Comparison of ENCODE assay signal across 22 cellular contexts in genomic region chr7:158025651-158026600, GRCh38.
DNase-seq lines count a peak whose midpoint lies in the region; ATAC-seq and TF ChIP-seq lines count a peak whose summit lies in the region.
"Had no signal": no experiment of that assay in that cellular context is flagged by ENCODE, and none has a peak within 500 bp of the region (broad histone marks: within the 10 kb centered on the region; RNA-seq: fewer than 3 reads in every experiment).

No MANE protein-coding gene starts in this region.

- ATAC-seq in activated naive CD8-positive, alpha-beta T cell treated with anti-CD3 and anti-CD28 coated beads, Interleukin-2, amount 10 ng/mL, durations not matched to agents 7 days and 5 days (ENCODE audit: low read depth): no peak
- ATAC-seq: A549 had no signal

- H3K27me3 ChIP-seq in tibial artery: no peaks in the 10 kb centered on the region

- no peak overlapping the region for H3K27ac ChIP-seq in coronary artery
- H3K27ac ChIP-seq in tibial artery: no peak overlapping the region
- H3K27ac ChIP-seq: A549, GM23248, PC-9, RWPE1, SJCRH30 had no signal

- H3K4me1 ChIP-seq in tibial artery: no peaks in the 10 kb centered on the region
- H3K4me1 ChIP-seq: A549, Caco-2, SJCRH30 had no signal

- H3K4me3 ChIP-seq in coronary artery (no peak overlapping the region), tibial artery (no peak overlapping the region)
- H3K4me3 ChIP-seq: A549, GM23248, PC-9, SJCRH30 had no signal

- H3K36me3 Mint-ChIP-seq in activated naive CD8-positive, alpha-beta T cell treated with anti-CD3 and anti-CD28 coated beads, Interleukin-2, amount 10 ng/mL, durations not matched to agents 7 days and 5 days: no peaks in the 10 kb centered on the region
- no peaks in the 10 kb centered on the region for H3K36me3 Mint-ChIP-seq in activated naive CD8-positive, alpha-beta T cell treated with anti-CD3 and anti-CD28 coated beads for 36 hours
- no peaks in the 10 kb centered on the region for H3K36me3 Mint-ChIP-seq in neural crest cell (ENCODE audit: low read depth)

- POLR2A ChIA-PET in activated naive CD8-positive, alpha-beta T cell treated with anti-CD3 and anti-CD28 coated beads, Interleukin-2, amount 10 ng/mL, durations not matched to agents 7 days and 5 days (lab: Charles Lee): no interaction called here

- no peak overlapping the region for H3K4me3 Mint-ChIP-seq in activated naive CD8-positive, alpha-beta T cell treated with anti-CD3 and anti-CD28 coated beads, Interleukin-2, amount 10 ng/mL, durations not matched to agents 7 days and 5 days
- H3K4me3 Mint-ChIP-seq in activated naive CD8-positive, alpha-beta T cell treated with anti-CD3 and anti-CD28 coated beads for 36 hours: no peak overlapping the region
- no peak overlapping the region for H3K4me3 Mint-ChIP-seq in neural crest cell
- H3K4me3 Mint-ChIP-seq: CD4-positive, alpha-beta T cell had no signal

- intact Hi-C loops in tibial artery (cut with DNase I; ENCODE audit: low total_unique reads): no loop called here

- no peaks in the 10 kb centered on the region for H3K4me1 Mint-ChIP-seq in activated naive CD8-positive, alpha-beta T cell treated with anti-CD3 and anti-CD28 coated beads, Interleukin-2, amount 10 ng/mL, durations not matched to agents 7 days and 5 days
- H3K4me1 Mint-ChIP-seq in activated naive CD8-positive, alpha-beta T cell treated with anti-CD3 and anti-CD28 coated beads for 36 hours: no peaks in the 10 kb centered on the region
- H3K4me1 Mint-ChIP-seq in neural crest cell: peaks cover 40% of the 10 kb centered on the region

- no peaks in the 10 kb centered on the region for H3K9me3 ChIP-seq in tibial artery
- H3K9me3 ChIP-seq: A549, Caco-2, SJCRH30 had no signal

- peaks cover 3% of the 10 kb centered on the region for H3K27me3 Mint-ChIP-seq in activated naive CD8-positive, alpha-beta T cell treated with anti-CD3 and anti-CD28 coated beads, Interleukin-2, amount 10 ng/mL, durations not matched to agents 7 days and 5 days
- H3K27me3 Mint-ChIP-seq in activated naive CD8-positive, alpha-beta T cell treated with anti-CD3 and anti-CD28 coated beads for 36 hours: no peaks in the 10 kb centered on the region
- H3K27me3 Mint-ChIP-seq in neural crest cell (ENCODE audit: low read depth): no peaks in the 10 kb centered on the region

- TF ChIP-seq CTCF in coronary artery (IDR thresholded peaks at IDR 0.05): no peak
- TF ChIP-seq CTCF in neural crest cell (conservative IDR thresholded peaks at IDR 0.05): no peak
- no peak for TF ChIP-seq CTCF in tibial artery (IDR thresholded peaks at IDR 0.05)

- DNase-seq in activated naive CD8-positive, alpha-beta T cell treated with anti-CD3 and anti-CD28 coated beads, Interleukin-2, amount 10 ng/mL, durations not matched to agents 7 days and 5 days: peak; percentile 5
- no peak for DNase-seq in activated naive CD8-positive, alpha-beta T cell treated with anti-CD3 and anti-CD28 coated beads for 36 hours
- peak; percentile 45 for DNase-seq in coronary artery (ENCODE audit: low spot score)
- DNase-seq in neural crest cell (ENCODE audit: low read depth, low spot score): no peak
- DNase-seq in tibial artery: peak; percentile 14 to 49
- DNase-seq in activated CD8-positive, alpha-beta memory T cell treated with anti-CD3 and anti-CD28 coated beads for 24 hours: no peak
- no peak for DNase-seq in medulla oblongata (ENCODE audit: extremely low spot score)
- DNase-seq in glomerular visceral epithelial cell (ENCODE audit: extremely low spot score): no peak
- DNase-seq: Caco-2, GDM1, GM23248, HCEC 1CT, IMR-90, NCI-H1417 treated with DMSO at 0.1 percent for 48 hours, NCI-H187 treated with DMSO at 0.1 percent for 48 hours, NCI-H2171, NCI-H526 treated with DMSO at 0.1 percent for 48 hours, PC-9, SJCRH30 had no signal

- H3K9me3 Mint-ChIP-seq in activated naive CD8-positive, alpha-beta T cell treated with anti-CD3 and anti-CD28 coated beads, Interleukin-2, amount 10 ng/mL, durations not matched to agents 7 days and 5 days: no peaks in the 10 kb centered on the region
- H3K9me3 Mint-ChIP-seq in activated naive CD8-positive, alpha-beta T cell treated with anti-CD3 and anti-CD28 coated beads for 36 hours: no peaks in the 10 kb centered on the region
- no peaks in the 10 kb centered on the region for H3K9me3 Mint-ChIP-seq in neural crest cell
- H3K9me3 Mint-ChIP-seq: CD4-positive, alpha-beta T cell had no signal

- no peak overlapping the region for H3K27ac Mint-ChIP-seq in activated naive CD8-positive, alpha-beta T cell treated with anti-CD3 and anti-CD28 coated beads, Interleukin-2, amount 10 ng/mL, durations not matched to agents 7 days and 5 days
- no peak overlapping the region for H3K27ac Mint-ChIP-seq in activated naive CD8-positive, alpha-beta T cell treated with anti-CD3 and anti-CD28 coated beads for 36 hours
- H3K27ac Mint-ChIP-seq in neural crest cell (ENCODE audit: unreplicated experiment): peak overlapping the region; percentile 78
- H3K27ac Mint-ChIP-seq: CD4-positive, alpha-beta T cell had no signal

- H3K36me3 ChIP-seq in tibial artery: no peaks in the 10 kb centered on the region
- H3K36me3 ChIP-seq: SJCRH30 had no signal

Comparison
In these comparisons a context has a peak if more than half of its experiments do, and no peak if none do; other contexts are left out.
1. DNase-seq: peak in activated naive CD8-positive, alpha-beta T cell treated with anti-CD3 and anti-CD28 coated beads, Interleukin-2, amount 10 ng/mL, durations not matched to agents 7 days and 5 days (single experiment), coronary artery (single experiment) and tibial artery (2 of 2); none in activated naive CD8-positive, alpha-beta T cell treated with anti-CD3 and anti-CD28 coated beads for 36 hours (single experiment), neural crest cell (single experiment), activated CD8-positive, alpha-beta memory T cell treated with anti-CD3 and anti-CD28 coated beads for 24 hours (single experiment), medulla oblongata (single experiment) and glomerular visceral epithelial cell (single experiment).